Comparison of ENCODE assay signal across 12 cellular contexts in genomic region chr4:144288011-144288903, GRCh38.
DNase-seq lines count a peak whose midpoint lies in the region; ATAC-seq and TF ChIP-seq lines count a peak whose summit lies in the region.
"Had no signal": no experiment of that assay in that cellular context is flagged by ENCODE, and none has a peak within 500 bp of the region (broad histone marks: within the 10 kb centered on the region; RNA-seq: fewer than 3 reads in every experiment).

No MANE protein-coding gene starts in this region.

- no peak for TF ChIP-seq POLR2A in lower leg skin (IDR thresholded peaks at IDR 0.05)

- peak; percentile 90 for ATAC-seq in HG03460 (IDR thresholded peaks at IDR 0.05; ENCODE audit: unreplicated experiment)
- ATAC-seq in effector memory CD8-positive, alpha-beta T cell (replicated peaks) = no peak

- H4K91ac ChIP-seq in H9 (ENCODE audit: insufficient read length, low read depth, low read length) = no peak overlapping the region

- H3K27me3 Mint-ChIP-seq in H9 (ENCODE audit: low read depth) = no peaks in the 10 kb centered on the region
- no peaks in the 10 kb centered on the region for H3K27me3 Mint-ChIP-seq in effector memory CD8-positive, alpha-beta T cell

- H3K9me3 ChIP-seq in H9 (ENCODE audit: control insufficient read depth, low read depth, low read length) = no peaks in the 10 kb centered on the region

- intact Hi-C loops in lower leg skin (cut with DNase I; ENCODE audit: low total_unique reads) = no loop called here

- H3K27ac Mint-ChIP-seq in H9 = no peak overlapping the region
- no peak overlapping the region for H3K27ac Mint-ChIP-seq in effector memory CD8-positive, alpha-beta T cell

- no peak overlapping the region for H2AK5ac ChIP-seq in H9 (ENCODE audit: insufficient read length, low read length)

- H4K8ac ChIP-seq in H9 (replicated peaks; ENCODE audit: insufficient read length, low read depth, low read length) = no peak overlapping the region

- H3K79me1 ChIP-seq in H9 (ENCODE audit: insufficient read depth, low read depth, low read length, poor library complexity, severe bottlenecking) = no peaks in the 10 kb centered on the region

- H2BK12ac ChIP-seq in H9 (ENCODE audit: insufficient read length, low read depth, low read length) = no peak overlapping the region

- WGBS in H9 (ENCODE audit: extremely low coverage, insufficient read length, low lambda C conversion rate) = no CpG with 5 or more reads among the region's 6 CpGs
- 91 to 93% methylated on average over 6 of the region's 6 CpGs for WGBS in lower leg skin, 2 donors

- H3K23ac ChIP-seq in H9 (ENCODE audit: insufficient read length, low read depth, low read length) = no peak overlapping the region

- H3K79me2 ChIP-seq in H9 (ENCODE audit: insufficient read depth, low read length) = no peaks in the 10 kb centered on the region

- H4K20me1 ChIP-seq in H9 (ENCODE audit: control insufficient read depth, insufficient read depth, insufficient read length) = no peaks in the 10 kb centered on the region

- no peak overlapping the region for H3K4me2 ChIP-seq in H9 (ENCODE audit: insufficient read depth, insufficient read length, low read length)

- no peak overlapping the region for H3K56ac ChIP-seq in H9 (ENCODE audit: insufficient read length, low read depth, low read length)

- no peak overlapping the region for H2BK20ac ChIP-seq in H9 (ENCODE audit: low read depth, low read length, poor library complexity, severe bottlenecking)

- no peak overlapping the region for H4K5ac ChIP-seq in H9 (ENCODE audit: insufficient read length, low read depth, low read length)

- TF ChIP-seq CTCF in H9 (conservative IDR thresholded peaks at IDR 0.05) = no peak
- no peak for TF ChIP-seq CTCF in lower leg skin (IDR thresholded peaks at IDR 0.05)

- no peak overlapping the region for H2BK120ac ChIP-seq in H9 (ENCODE audit: low read depth, low read length, poor library complexity, severe bottlenecking)

- H3K18ac ChIP-seq in H9 (ENCODE audit: insufficient read length, low read depth, low read length) = no peak overlapping the region

- no peak overlapping the region for H3K9ac ChIP-seq in H9 (ENCODE audit: extremely low read depth, insufficient read length, low read length)

- no peak overlapping the region for H2BK15ac ChIP-seq in H9 (ENCODE audit: low read depth, low read length)

- H3K23me2 ChIP-seq in H9 (ENCODE audit: insufficient read length, low read depth, low read length, poor library complexity, severe bottlenecking) = no peaks in the 10 kb centered on the region

- DNase-seq in NCI-H82 (lab: John Stamatoyannopoulos, UW) = peak; percentile 38
- DNase-seq in NCI-H82 treated with DMSO at 0.1 percent for 48 hours (lab: John Stamatoyannopoulos, UW; ENCODE audit: unreplicated experiment) = no peak
- DNase-seq in H9 = no peak
- DNase-seq in renal cortical epithelial cell (ENCODE audit: low read depth) = peak; percentile 41
- DNase-seq in effector memory CD8-positive, alpha-beta T cell = no peak
- no peak for DNase-seq in lower leg skin (ENCODE audit: low spot score in 2 of 2)
- no peak for DNase-seq in activated naive CD4-positive, alpha-beta T cell treated with anti-CD3 and anti-CD28 coated beads, Interleukin-2, amount 50 U/mL, for 16 hours
- DNase-seq: activated T-cell treated with anti-CD3 and anti-CD28 coated beads for 4 hours, cortex of kidney, DMS79 treated with DMSO at 0.1 percent for 48 hours had no signal

- H3K4me1 ChIP-seq in H9 (ENCODE audit: insufficient read depth, low read length) = no peaks in the 10 kb centered on the region; the same call in 1 of the 2 replicates

- H3K14ac ChIP-seq in H9 (ENCODE audit: insufficient read depth, low read length) = peak overlapping the region; percentile 67; the same call in 1 of the 2 replicates

- no peak overlapping the region for H3K4me3 ChIP-seq in lower leg skin (ENCODE audit: low read depth, poor library complexity, severe bottlenecking)

- H3K27me3 ChIP-seq in H9 (ENCODE audit: insufficient read depth, low read length) = no peaks in the 10 kb centered on the region

- H3K4ac ChIP-seq in H9 (ENCODE audit: low read depth, low read length) = no peak overlapping the region

- peaks cover 0 to 4% of the 10 kb centered on the region in 2 experiments; a peak in 2 of 4 replicates for H3K4me1 Mint-ChIP-seq in H9
- no peaks in the 10 kb centered on the region for H3K4me1 Mint-ChIP-seq in effector memory CD8-positive, alpha-beta T cell (ENCODE audit: low read depth in 2 of 2)

- H3K36me3 Mint-ChIP-seq in H9 (ENCODE audit: insufficient read depth in 1 of 3, low read depth in 3 of 3) = no peaks in the 10 kb centered on the region
- no peaks in the 10 kb centered on the region for H3K36me3 Mint-ChIP-seq in effector memory CD8-positive, alpha-beta T cell (ENCODE audit: insufficient read depth)

- H3K9me3 Mint-ChIP-seq in H9 = no peaks in the 10 kb centered on the region
- peaks cover 0 to 2% of the 10 kb centered on the region in 2 donors for H3K9me3 Mint-ChIP-seq in effector memory CD8-positive, alpha-beta T cell

- no peak overlapping the region for H2BK5ac ChIP-seq in H9 (ENCODE audit: insufficient read length, low read length)

- H2AFZ ChIP-seq in H9 (ENCODE audit: low read length) = no peak overlapping the region

- H3K27ac ChIP-seq in H9 (ENCODE audit: insufficient read length, low read depth, low read length) = no peak overlapping the region
- H3K27ac ChIP-seq: 22Rv1 had no signal

- no peak overlapping the region for H3T11ph ChIP-seq in H9 (ENCODE audit: low read length)

- H3K4me3 Mint-ChIP-seq in H9 = no peak overlapping the region
- H3K4me3 Mint-ChIP-seq in effector memory CD8-positive, alpha-beta T cell = no peak overlapping the region

Comparison
In these comparisons a context has a peak if more than half of its experiments do, and no peak if none do; other contexts are left out.
1. DNase-seq: peak in NCI-H82 (single experiment) and renal cortical epithelial cell (single experiment); none in NCI-H82 treated with DMSO at 0.1 percent for 48 hours (single experiment), H9 (single experiment), effector memory CD8-positive, alpha-beta T cell (0 of 3), lower leg skin (0 of 2) and activated naive CD4-positive, alpha-beta T cell treated with anti-CD3 and anti-CD28 coated beads, Interleukin-2, amount 50 U/mL, for 16 hours (single experiment).